ENCODE assay signal across 29 cellular contexts in the genomic region with DNA sequence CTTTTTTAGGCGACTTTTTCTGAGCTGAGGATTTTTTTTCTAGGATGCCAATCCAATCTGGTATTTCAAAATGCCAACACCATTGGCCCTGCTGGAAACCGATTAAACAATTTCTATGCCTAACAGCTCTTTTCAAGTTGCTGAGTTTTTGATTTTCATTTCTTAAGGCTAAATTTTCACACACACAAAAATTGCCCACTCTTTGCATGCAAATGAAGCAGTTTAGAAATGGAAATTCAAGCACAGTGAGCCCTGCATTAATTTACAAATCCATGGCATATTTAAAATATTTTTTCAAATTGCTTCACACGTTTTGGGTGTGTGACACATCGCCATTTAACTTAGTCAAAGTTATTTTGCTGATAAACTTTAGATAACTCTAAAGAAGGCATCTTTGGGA.
A peak's percentile ranks its signal among the peaks of the same experiment; 100 is the strongest.
DNase-seq lines count a peak whose midpoint lies in the region; ATAC-seq, FAIRE-seq and TF ChIP-seq lines count a peak whose summit lies in the region.
"Had no signal": no experiment of that assay in that cellular context is flagged by ENCODE, and none has a peak within 500 bp of the region (broad histone marks: within the 10 kb centered on the region; RNA-seq: fewer than 3 reads in every experiment).

No MANE protein-coding gene starts in this region.

- ATAC-seq in WTC11 (no peak), HepG2 (no peak)
- ATAC-seq: GM12878 had no signal

- FAIRE-seq in HepG2 (lab: Jason Lieb, UNC) = no peak
- FAIRE-seq: A204.1, GM12878, GM12892, GM18507 had no signal

- WGBS in HepG2 (ENCODE audit: low lambda C conversion rate) = 3% methylated on average over 4 of the region's 4 CpGs
- WGBS in suprapubic skin = 77% methylated on average over 4 of the region's 4 CpGs

- H3K4me1 ChIP-seq in HUES48 (ENCODE audit: control insufficient read depth, insufficient read depth, low read length) (peaks cover 16% of the 10 kb centered on the region; the same call in 1 of the 2 replicates), iPS-20b (ENCODE audit: insufficient read depth, low read length) (peaks cover 12% of the 10 kb centered on the region; the same call in 1 of the 2 replicates), neural progenitor cell (no peaks in the 10 kb centered on the region), HepG2 (ENCODE audit: insufficient read depth, low read length) (no peaks in the 10 kb centered on the region), suprapubic skin (no peaks in the 10 kb centered on the region)
- H3K4me1 ChIP-seq: BE2C, BLaER1 had no signal

- H3K27ac ChIP-seq in HUES48 (ENCODE audit: low read depth, low read length) = peak overlapping the region; percentile 1
- H3K27ac ChIP-seq in iPS-20b (ENCODE audit: low read length) = no peak overlapping the region
- H3K27ac ChIP-seq in neural progenitor cell = no peak overlapping the region
- no peak overlapping the region for H3K27ac ChIP-seq in HepG2 (ENCODE audit: extremely low read length, insufficient read depth, low read length)
- H3K27ac ChIP-seq in suprapubic skin = no peak overlapping the region
- H3K27ac ChIP-seq: BLaER1 had no signal

- H2AFZ ChIP-seq in neural progenitor cell (replicated peaks) = peak overlapping the region; percentile 20
- H2AFZ ChIP-seq in HepG2 (ENCODE audit: low read length) = no peak overlapping the region

- no peaks in the 10 kb centered on the region for H3K27me3 ChIP-seq in HUES48 (ENCODE audit: control insufficient read depth, insufficient read depth, low read length)
- H3K27me3 ChIP-seq in iPS-20b (ENCODE audit: insufficient read depth, low read length) = no peaks in the 10 kb centered on the region
- no peaks in the 10 kb centered on the region for H3K27me3 ChIP-seq in neural progenitor cell
- no peaks in the 10 kb centered on the region for H3K27me3 ChIP-seq in HepG2 (ENCODE audit: control insufficient read depth in 1 of 2, insufficient read depth in 2 of 2, low read length in 2 of 2)
- H3K27me3 ChIP-seq in suprapubic skin = no peaks in the 10 kb centered on the region
- H3K27me3 ChIP-seq: BE2C, BLaER1 had no signal

- no peaks in the 10 kb centered on the region for H3K27me3 Mint-ChIP-seq in WTC11 (ENCODE audit: low read depth)
- H3K27me3 Mint-ChIP-seq in neural progenitor cell (ENCODE audit: insufficient read depth, low read depth) = no peaks in the 10 kb centered on the region
- H3K27me3 Mint-ChIP-seq: CD4-positive, CD25-positive, alpha-beta regulatory T cell had no signal

- no peaks in the 10 kb centered on the region for H3F3A ChIP-seq in neural progenitor cell (ENCODE audit: low read depth)

- H3K27ac Mint-ChIP-seq in WTC11 (peak overlapping the region; percentile 75; the same call in 1 of the 2 replicates), neural progenitor cell (no peak overlapping the region)
- H3K27ac Mint-ChIP-seq: CD14-positive monocyte; CD4-positive, alpha-beta memory T cell; CD4-positive, CD25-positive, alpha-beta regulatory T cell; CD8-positive, alpha-beta memory T cell had no signal

- no peak for TF ChIP-seq CTCF in WTC11 (IDR thresholded peaks at IDR 0.05)
- TF ChIP-seq CTCF in neural progenitor cell (IDR thresholded peaks at IDR 0.05) = no peak
- TF ChIP-seq CTCF in HepG2 (CRISPR knock-in tag; IDR thresholded peaks at IDR 0.05) = no peak
- TF ChIP-seq CTCF in suprapubic skin (IDR thresholded peaks at IDR 0.05) = no peak

- H3K4me3 ChIP-seq in HUES48 (ENCODE audit: low read depth, low read length) (no peak overlapping the region), iPS-20b (ENCODE audit: low read length) (peak overlapping the region; percentile 20; the same call in 1 of the 2 replicates), neural progenitor cell (no peak overlapping the region), HepG2 (replicated peaks in 1 of 3; ENCODE audit: insufficient read depth in 1 of 3, low read depth in 2 of 3, low read length in 3 of 3) (no peak overlapping the region), suprapubic skin (no peak overlapping the region)
- H3K4me3 ChIP-seq: BLaER1, GM12878 had no signal

- H3K36me3 ChIP-seq in HUES48 (ENCODE audit: control insufficient read depth, insufficient read depth, low read length) (no peaks in the 10 kb centered on the region), iPS-20b (ENCODE audit: insufficient read depth, low read depth, low read length) (no peaks in the 10 kb centered on the region), neural progenitor cell (no peaks in the 10 kb centered on the region), HepG2 (replicated peaks in 1 of 2; ENCODE audit: control insufficient read depth in 1 of 2, insufficient read depth in 2 of 2, low read length in 2 of 2) (no peaks in the 10 kb centered on the region), suprapubic skin (no peaks in the 10 kb centered on the region)
- H3K36me3 ChIP-seq: BE2C, BLaER1 had no signal

- H3K4me2 ChIP-seq in neural progenitor cell (no peak overlapping the region), HepG2 (ENCODE audit: low read depth, low read length) (no peak overlapping the region)
- H3K4me2 ChIP-seq: BLaER1 had no signal

- TF ChIP-seq EP300 in HepG2 (IDR thresholded peaks at IDR 0.05; ENCODE audit: low read depth in 2 of 2, low read length in 2 of 2) (no peak), HepG2 (CRISPR knock-in tag; IDR thresholded peaks at IDR 0.05; ENCODE audit: borderline replicate concordance) (no peak), suprapubic skin (IDR thresholded peaks at IDR 0.05) (no peak)

- POLR2A ChIA-PET in WTC11 (lab: Charles Lee) = no interaction called here
- POLR2A ChIA-PET in HepG2 (lab: Yijun Ruan, JAX) = no interaction called here

- no peaks in the 10 kb centered on the region for H3K36me3 Mint-ChIP-seq in WTC11
- H3K36me3 Mint-ChIP-seq in neural progenitor cell = no peaks in the 10 kb centered on the region
- H3K36me3 Mint-ChIP-seq: CD14-positive monocyte; CD4-positive, alpha-beta memory T cell; CD4-positive, CD25-positive, alpha-beta regulatory T cell; CD8-positive, alpha-beta memory T cell had no signal

- H4K20me1 ChIP-seq in neural progenitor cell (ENCODE audit: low read depth) (no peaks in the 10 kb centered on the region), HepG2 (ENCODE audit: insufficient read depth, low read length) (no peaks in the 10 kb centered on the region)
- H4K20me1 ChIP-seq: BLaER1 had no signal

- DNase-seq in WTC11 (ENCODE audit: low spot score) = no peak
- no peak for DNase-seq in neural progenitor cell (ENCODE audit: low spot score)
- DNase-seq in NCI-H2081 (lab: John Stamatoyannopoulos, UW) = no peak
- no peak for DNase-seq in LoVo (ENCODE audit: low spot score)
- no peak for DNase-seq in HepG2 (ENCODE audit: low spot score)
- DNase-seq in suprapubic skin (ENCODE audit: low spot score in 2 of 2) = no peak
- DNase-seq: 8988T; ACHN; BE2C; C1 segment of cervical spinal cord; CD4-positive, alpha-beta memory T cell; CD4-positive, CD25-positive, alpha-beta regulatory T cell; CD8-positive, alpha-beta memory T cell; COR-L47; DMS 273 treated with DMSO at 0.1 percent for 48 hours; DMS153; DMS53; DMS79; DND-41; EL; GDM1 had no signal

- TF ChIP-seq POLR2A in HepG2 (IDR thresholded peaks at IDR 0.05; ENCODE audit: insufficient read depth in 1 of 2, low read depth in 2 of 2, low read length in 2 of 2) = no peak
- TF ChIP-seq POLR2A in suprapubic skin (IDR thresholded peaks at IDR 0.05) = no peak

- H3K9ac ChIP-seq in HUES48 (ENCODE audit: low read depth, low read length) (no peak overlapping the region), iPS-20b (ENCODE audit: low read depth, low read length) (no peak overlapping the region), neural progenitor cell (no peak overlapping the region), HepG2 (ENCODE audit: insufficient read depth, low read depth, low read length) (no peak overlapping the region)
- H3K9ac ChIP-seq: BLaER1 had no signal

- TF ChIP-seq RAD21 in HepG2 (CRISPR knock-in tag; IDR thresholded peaks at IDR 0.05) = no peak

- H3K4me1 Mint-ChIP-seq in WTC11 = peaks cover 27% of the 10 kb centered on the region
- no peaks in the 10 kb centered on the region for H3K4me1 Mint-ChIP-seq in neural progenitor cell
- H3K4me1 Mint-ChIP-seq: CD4-positive, alpha-beta memory T cell; CD8-positive, alpha-beta memory T cell had no signal

- H3K4me3 Mint-ChIP-seq in WTC11 = no peak overlapping the region
- H3K4me3 Mint-ChIP-seq in neural progenitor cell = no peak overlapping the region
- H3K4me3 Mint-ChIP-seq: CD14-positive monocyte; CD4-positive, alpha-beta memory T cell; CD4-positive, CD25-positive, alpha-beta regulatory T cell; CD8-positive, alpha-beta memory T cell had no signal

- intact Hi-C loops in HepG2 (cut with micrococcal nuclease; ENCODE audit: unreplicated experiment) = no loop called here

- in situ Hi-C loops in HepG2 (cut with HindIII; ENCODE audit: extremely low pct_ligation_motif_present, low pct_unique_long_range_greater_than_20kb) = no loop called here

- CTCF ChIA-PET in WTC11 (lab: Charles Lee) (no interaction called here), HepG2 (lab: Yijun Ruan, JAX; ENCODE audit: low intra/inter-chr PET ratio, low total read pairs) (no interaction called here)

- no peaks in the 10 kb centered on the region for H3K79me2 ChIP-seq in neural progenitor cell (ENCODE audit: low read depth)
- no peaks in the 10 kb centered on the region for H3K79me2 ChIP-seq in HepG2 (ENCODE audit: insufficient read depth, low read length)

- no TSS peak for BruUV-seq in HepG2 (replicated peaks; lab: Mats Ljungman, UMichigan)

- H3K9me3 ChIP-seq in HUES48 (ENCODE audit: control insufficient read depth, insufficient read depth, low read length) (no peaks in the 10 kb centered on the region), iPS-20b (ENCODE audit: insufficient read depth, low read depth, low read length) (no peaks in the 10 kb centered on the region), neural progenitor cell (ENCODE audit: low read depth) (no peaks in the 10 kb centered on the region), HepG2 (ENCODE audit: low read length) (no peaks in the 10 kb centered on the region), suprapubic skin (no peaks in the 10 kb centered on the region)
- H3K9me3 ChIP-seq: BE2C, BLaER1 had no signal

- peaks cover 5% of the 10 kb centered on the region; the same call in 1 of the 2 replicates for H3K9me3 Mint-ChIP-seq in WTC11
- H3K9me3 Mint-ChIP-seq in neural progenitor cell = no peaks in the 10 kb centered on the region

TF ChIP-seq in WTC11, 78 proteins besides CTCF, POLR2A, EP300 and RAD21:
- TF ChIP-seq, protein P1, sequence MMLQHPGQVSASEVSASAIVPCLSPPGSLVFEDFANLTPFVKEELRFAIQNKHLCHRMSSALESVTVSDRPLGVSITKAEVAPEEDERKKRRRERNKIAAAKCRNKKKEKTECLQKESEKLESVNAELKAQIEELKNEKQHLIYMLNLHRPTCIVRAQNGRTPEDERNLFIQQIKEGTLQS (CRISPR knock-in tag; conservative IDR thresholded peaks at IDR 0.05) = no peak
TF ChIP-seq in WTC11: peak in this region for 0.

TF ChIP-seq in HepG2, 621 proteins besides CTCF, POLR2A, EP300 and RAD21 (continues in another document):
- TF ChIP-seq PCBP1 (IDR thresholded peaks at IDR 0.05; ENCODE audit: borderline replicate concordance, low read depth, low read length) (no peak), MAFG (CRISPR knock-in tag; IDR thresholded peaks at IDR 0.05) (no peak)
